1 cellular context compared by ENCODE assay signal in the genomic region with DNA sequence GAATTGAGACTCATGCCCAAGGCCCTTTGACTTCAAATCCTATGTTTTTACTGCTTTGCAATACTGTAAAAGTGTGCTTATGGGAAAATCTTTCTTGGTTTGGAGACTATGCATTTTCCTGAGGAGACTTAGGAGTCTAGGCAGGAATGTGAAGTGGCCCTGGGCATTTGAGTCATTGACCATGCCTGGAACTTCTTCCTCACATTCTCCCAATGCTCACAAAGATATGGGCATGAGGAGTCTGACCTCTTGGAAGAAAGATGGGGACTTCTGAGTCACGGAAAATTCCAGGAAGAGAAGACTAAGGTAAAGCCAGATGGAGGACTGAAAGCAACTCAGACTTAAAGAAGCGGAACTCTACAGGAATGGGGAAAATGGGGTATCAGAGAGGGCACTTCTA.
TF ChIP-seq lines count a peak whose summit lies in the region.

No MANE protein-coding gene starts in this region.

TF ChIP-seq in HepG2, 621 proteins besides CTCF, POLR2A, EP300 and RAD21 (continued from another document):
- TF ChIP-seq KDM1A (CRISPR knock-in tag; IDR thresholded peaks at IDR 0.05): no peak
